ENCODE assay signal across 1 cellular context in the genomic region with DNA sequence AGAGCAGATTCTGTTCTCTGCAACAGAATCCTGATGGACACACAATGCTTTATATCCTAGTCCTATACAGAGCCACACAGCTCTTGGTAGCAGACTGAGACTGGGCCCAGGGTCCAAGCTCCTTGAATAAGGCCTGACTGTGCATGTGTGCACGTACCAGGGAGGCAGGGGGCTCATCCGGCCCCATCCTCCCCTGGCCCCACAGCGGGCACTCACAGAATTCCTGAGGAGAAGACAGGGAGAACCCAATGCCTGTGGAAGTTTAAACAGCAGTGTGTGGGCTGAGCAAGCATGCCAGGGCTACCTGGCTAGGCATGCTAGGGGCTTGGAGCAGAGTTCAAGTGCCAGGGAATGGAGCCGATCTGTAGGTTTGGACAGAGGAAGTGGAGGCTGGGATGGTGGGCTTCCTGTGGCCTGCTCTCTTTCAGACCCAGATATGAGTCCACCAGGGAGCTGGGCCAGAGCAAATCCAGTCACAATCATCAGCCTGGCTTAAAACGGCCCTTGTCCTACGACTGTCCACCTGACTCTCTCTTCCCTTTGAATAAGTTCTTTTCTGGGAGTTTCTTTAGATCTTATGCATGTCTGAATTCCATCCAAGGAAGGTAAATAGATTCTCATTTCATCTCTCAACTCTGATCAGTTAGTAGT.
TF ChIP-seq lines count a peak whose summit lies in the region.

No MANE protein-coding gene starts in this region.

TF ChIP-seq in liver, 16 proteins besides CTCF, POLR2A, EP300 and RAD21 (continued from another document):
- TF ChIP-seq, protein P1, sequence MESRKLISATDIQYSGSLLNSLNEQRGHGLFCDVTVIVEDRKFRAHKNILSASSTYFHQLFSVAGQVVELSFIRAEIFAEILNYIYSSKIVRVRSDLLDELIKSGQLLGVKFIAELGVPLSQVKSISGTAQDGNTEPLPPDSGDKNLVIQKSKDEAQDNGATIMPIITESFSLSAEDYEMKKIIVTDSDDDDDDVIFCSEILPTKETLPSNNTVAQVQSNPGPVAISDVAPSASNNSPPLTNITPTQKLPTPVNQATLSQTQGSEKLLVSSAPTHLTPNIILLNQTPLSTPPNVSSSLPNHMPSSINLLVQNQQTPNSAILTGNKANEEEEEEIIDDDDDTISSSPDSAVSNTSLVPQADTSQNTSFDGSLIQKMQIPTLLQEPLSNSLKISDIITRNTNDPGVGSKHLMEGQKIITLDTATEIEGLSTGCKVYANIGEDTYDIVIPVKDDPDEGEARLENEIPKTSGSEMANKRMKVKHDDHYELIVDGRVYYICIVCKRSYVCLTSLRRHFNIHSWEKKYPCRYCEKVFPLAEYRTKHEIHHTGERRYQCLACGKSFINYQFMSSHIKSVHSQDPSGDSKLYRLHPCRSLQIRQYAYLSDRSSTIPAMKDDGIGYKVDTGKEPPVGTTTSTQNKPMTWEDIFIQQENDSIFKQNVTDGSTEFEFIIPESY (IDR thresholded peaks at IDR 0.05) = no peak
- TF ChIP-seq FOXA1 (IDR thresholded peaks at IDR 0.05) = no peak
- TF ChIP-seq, protein P2, sequence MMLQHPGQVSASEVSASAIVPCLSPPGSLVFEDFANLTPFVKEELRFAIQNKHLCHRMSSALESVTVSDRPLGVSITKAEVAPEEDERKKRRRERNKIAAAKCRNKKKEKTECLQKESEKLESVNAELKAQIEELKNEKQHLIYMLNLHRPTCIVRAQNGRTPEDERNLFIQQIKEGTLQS (IDR thresholded peaks at IDR 0.05) = no peak
- TF ChIP-seq, protein P3, sequence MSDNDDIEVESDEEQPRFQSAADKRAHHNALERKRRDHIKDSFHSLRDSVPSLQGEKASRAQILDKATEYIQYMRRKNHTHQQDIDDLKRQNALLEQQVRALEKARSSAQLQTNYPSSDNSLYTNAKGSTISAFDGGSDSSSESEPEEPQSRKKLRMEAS (IDR thresholded peaks at IDR 0.05) = no peak
- no peak for TF ChIP-seq FOXA2 (IDR thresholded peaks at IDR 0.05)
TF ChIP-seq in liver: peak in this region for 0.
